ENCODE assay signal across 1 cellular context in the genomic region with DNA sequence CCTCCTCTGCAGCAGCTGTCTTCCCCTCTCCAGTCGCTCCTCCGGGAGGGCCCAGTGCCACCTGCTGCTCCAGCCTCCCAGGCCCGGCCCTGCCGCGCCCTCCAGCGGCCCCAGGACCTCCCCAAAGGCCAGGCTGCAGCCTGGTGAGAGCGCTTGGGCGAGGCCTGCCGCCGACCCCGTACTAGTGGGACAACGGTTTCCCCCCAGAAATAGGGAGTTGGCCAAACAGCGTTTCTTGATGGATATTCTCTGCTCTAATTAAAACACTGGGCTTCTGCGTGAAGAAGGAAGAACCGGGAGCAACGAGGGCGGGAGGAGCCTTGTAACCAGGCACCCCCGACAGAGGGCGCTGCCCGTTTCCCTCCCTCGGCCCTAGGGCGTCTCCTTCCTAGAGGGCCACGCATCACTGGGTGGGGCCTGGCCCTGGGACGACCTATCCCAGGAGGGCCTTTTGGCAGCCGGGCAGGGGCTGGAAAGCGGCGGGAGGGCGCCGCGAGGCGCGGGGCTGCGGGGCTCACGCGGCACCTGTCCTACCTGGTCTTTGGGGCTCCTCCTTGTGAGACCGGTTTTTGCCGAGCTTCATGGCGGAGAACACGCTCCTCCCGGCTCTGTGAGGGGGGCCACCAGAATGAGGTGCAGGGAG.
TF ChIP-seq lines count a peak whose summit lies in the region.

No MANE protein-coding gene starts in this region.

TF ChIP-seq in HepG2, 621 proteins besides CTCF, POLR2A, EP300 and RAD21 (continued from another document):
- TF ChIP-seq, protein P1, sequence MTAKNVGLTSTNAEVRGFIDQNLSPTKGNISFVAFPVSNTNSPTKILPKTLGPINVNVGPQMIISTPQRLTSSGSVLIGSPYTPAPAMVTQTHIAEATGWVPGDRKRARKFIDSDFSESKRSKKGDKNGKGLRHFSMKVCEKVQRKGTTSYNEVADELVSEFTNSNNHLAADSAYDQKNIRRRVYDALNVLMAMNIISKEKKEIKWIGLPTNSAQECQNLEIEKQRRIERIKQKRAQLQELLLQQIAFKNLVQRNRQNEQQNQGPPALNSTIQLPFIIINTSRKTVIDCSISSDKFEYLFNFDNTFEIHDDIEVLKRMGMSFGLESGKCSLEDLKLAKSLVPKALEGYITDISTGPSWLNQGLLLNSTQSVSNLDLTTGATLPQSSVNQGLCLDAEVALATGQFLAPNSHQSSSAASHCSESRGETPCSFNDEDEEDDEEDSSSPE (CRISPR knock-in tag; IDR thresholded peaks at IDR 0.05), result 0 out of 2 replicates have a peak, but pooled peaks have one; percentile 16
- TF ChIP-seq STAG1 (CRISPR knock-in tag; IDR thresholded peaks at IDR 0.05) (peak; percentile 53), MXI1 (IDR thresholded peaks at IDR 0.05; ENCODE audit: borderline replicate concordance, low read depth, low read length) (0 out of 3 replicates have a peak, but pooled peaks have one; percentile 22), DNMT1 (CRISPR knock-in tag; IDR thresholded peaks at IDR 0.05) (no peak), ZNF782 (CRISPR knock-in tag; IDR thresholded peaks at IDR 0.05; ENCODE audit: borderline replicate concordance) (0 out of 2 replicates have a peak, but pooled peaks have one; percentile 60), SP1 (IDR thresholded peaks at IDR 0.05) (no peak), SP1 (CRISPR knock-in tag; IDR thresholded peaks at IDR 0.05) (peak; percentile 70), KDM2A (CRISPR knock-in tag; IDR thresholded peaks at IDR 0.05; ENCODE audit: borderline replicate concordance, low read depth) (peak; percentile 74; the same call in 1 of the 2 replicates), ZFX (CRISPR knock-in tag; IDR thresholded peaks at IDR 0.05; ENCODE audit: low read depth) (peak; percentile 71; the same call in 1 of the 2 replicates), ELF3 (CRISPR knock-in tag; IDR thresholded peaks at IDR 0.05) (peak; percentile 56; the same call in 1 of the 2 replicates), NFIC (IDR thresholded peaks at IDR 0.05; ENCODE audit: low read length) (no peak), SP2 (CRISPR knock-in tag; IDR thresholded peaks at IDR 0.05) (peak; percentile 22; the same call in 1 of the 2 replicates), MZF1 (CRISPR knock-in tag; IDR thresholded peaks at IDR 0.05; ENCODE audit: borderline replicate concordance) (no peak), ZNF850 (CRISPR knock-in tag; conservative IDR thresholded peaks at IDR 0.05) (no peak), ZNF572 (CRISPR knock-in tag; IDR thresholded peaks at IDR 0.05) (0 out of 2 replicates have a peak, but pooled peaks have one; percentile 59), SIX1 (CRISPR knock-in tag; IDR thresholded peaks at IDR 0.05; ENCODE audit: borderline replicate concordance) (0 out of 2 replicates have a peak, but pooled peaks have one; percentile 21), RNF2 (conservative IDR thresholded peaks at IDR 0.05; ENCODE audit: low read depth) (0 out of 2 replicates have a peak, but pooled peaks have one; percentile 51), HES4 (CRISPR knock-in tag; IDR thresholded peaks at IDR 0.05; ENCODE audit: borderline replicate concordance) (no peak), CEBPB (IDR thresholded peaks at IDR 0.05; ENCODE audit: borderline replicate concordance, low read depth, low read length) (no peak), THAP11 (CRISPR knock-in tag; IDR thresholded peaks at IDR 0.05) (0 out of 2 replicates have a peak, but pooled peaks have one; percentile 25), MAZ (IDR thresholded peaks at IDR 0.05; ENCODE audit: borderline replicate concordance, low read depth, low read length) (peak; percentile 31; the same call in 1 of the 2 replicates), MAZ (CRISPR knock-in tag; IDR thresholded peaks at IDR 0.05; ENCODE audit: low read depth) (0 out of 2 replicates have a peak, but pooled peaks have one; percentile 23), ZNF788 (CRISPR knock-in tag; IDR thresholded peaks at IDR 0.05; ENCODE audit: borderline replicate concordance) (0 out of 2 replicates have a peak, but pooled peaks have one; percentile 24), GABPB1 (CRISPR knock-in tag; IDR thresholded peaks at IDR 0.05) (peak; percentile 78; the same call in 1 of the 2 replicates), KLF16 (CRISPR knock-in tag; IDR thresholded peaks at IDR 0.05) (peak in 1 of 2 experiments; percentile 40; a peak in 1 of 4 replicates), NFE2L2 (IDR thresholded peaks at IDR 0.05; ENCODE audit: low read length) (no peak)
- TF ChIP-seq, protein P2, sequence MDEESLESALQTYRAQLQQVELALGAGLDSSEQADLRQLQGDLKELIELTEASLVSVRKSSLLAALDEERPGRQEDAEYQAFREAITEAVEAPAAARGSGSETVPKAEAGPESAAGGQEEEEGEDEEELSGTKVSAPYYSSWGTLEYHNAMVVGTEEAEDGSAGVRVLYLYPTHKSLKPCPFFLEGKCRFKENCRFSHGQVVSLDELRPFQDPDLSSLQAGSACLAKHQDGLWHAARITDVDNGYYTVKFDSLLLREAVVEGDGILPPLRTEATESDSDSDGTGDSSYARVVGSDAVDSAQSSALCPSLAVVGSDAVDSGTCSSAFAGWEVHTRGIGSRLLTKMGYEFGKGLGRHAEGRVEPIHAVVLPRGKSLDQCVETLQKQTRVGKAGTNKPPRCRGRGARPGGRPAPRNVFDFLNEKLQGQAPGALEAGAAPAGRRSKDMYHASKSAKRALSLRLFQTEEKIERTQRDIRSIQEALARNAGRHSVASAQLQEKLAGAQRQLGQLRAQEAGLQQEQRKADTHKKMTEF (CRISPR knock-in tag; IDR thresholded peaks at IDR 0.05), result 0 out of 2 replicates have a peak, but pooled peaks have one; percentile 22
- TF ChIP-seq, protein P3, sequence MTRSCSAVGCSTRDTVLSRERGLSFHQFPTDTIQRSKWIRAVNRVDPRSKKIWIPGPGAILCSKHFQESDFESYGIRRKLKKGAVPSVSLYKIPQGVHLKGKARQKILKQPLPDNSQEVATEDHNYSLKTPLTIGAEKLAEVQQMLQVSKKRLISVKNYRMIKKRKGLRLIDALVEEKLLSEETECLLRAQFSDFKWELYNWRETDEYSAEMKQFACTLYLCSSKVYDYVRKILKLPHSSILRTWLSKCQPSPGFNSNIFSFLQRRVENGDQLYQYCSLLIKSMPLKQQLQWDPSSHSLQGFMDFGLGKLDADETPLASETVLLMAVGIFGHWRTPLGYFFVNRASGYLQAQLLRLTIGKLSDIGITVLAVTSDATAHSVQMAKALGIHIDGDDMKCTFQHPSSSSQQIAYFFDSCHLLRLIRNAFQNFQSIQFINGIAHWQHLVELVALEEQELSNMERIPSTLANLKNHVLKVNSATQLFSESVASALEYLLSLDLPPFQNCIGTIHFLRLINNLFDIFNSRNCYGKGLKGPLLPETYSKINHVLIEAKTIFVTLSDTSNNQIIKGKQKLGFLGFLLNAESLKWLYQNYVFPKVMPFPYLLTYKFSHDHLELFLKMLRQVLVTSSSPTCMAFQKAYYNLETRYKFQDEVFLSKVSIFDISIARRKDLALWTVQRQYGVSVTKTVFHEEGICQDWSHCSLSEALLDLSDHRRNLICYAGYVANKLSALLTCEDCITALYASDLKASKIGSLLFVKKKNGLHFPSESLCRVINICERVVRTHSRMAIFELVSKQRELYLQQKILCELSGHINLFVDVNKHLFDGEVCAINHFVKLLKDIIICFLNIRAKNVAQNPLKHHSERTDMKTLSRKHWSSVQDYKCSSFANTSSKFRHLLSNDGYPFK (CRISPR knock-in tag; IDR thresholded peaks at IDR 0.05; ENCODE audit: borderline replicate concordance), result peak; percentile 19; the same call in 1 of the 2 replicates
- TF ChIP-seq, protein P4, sequence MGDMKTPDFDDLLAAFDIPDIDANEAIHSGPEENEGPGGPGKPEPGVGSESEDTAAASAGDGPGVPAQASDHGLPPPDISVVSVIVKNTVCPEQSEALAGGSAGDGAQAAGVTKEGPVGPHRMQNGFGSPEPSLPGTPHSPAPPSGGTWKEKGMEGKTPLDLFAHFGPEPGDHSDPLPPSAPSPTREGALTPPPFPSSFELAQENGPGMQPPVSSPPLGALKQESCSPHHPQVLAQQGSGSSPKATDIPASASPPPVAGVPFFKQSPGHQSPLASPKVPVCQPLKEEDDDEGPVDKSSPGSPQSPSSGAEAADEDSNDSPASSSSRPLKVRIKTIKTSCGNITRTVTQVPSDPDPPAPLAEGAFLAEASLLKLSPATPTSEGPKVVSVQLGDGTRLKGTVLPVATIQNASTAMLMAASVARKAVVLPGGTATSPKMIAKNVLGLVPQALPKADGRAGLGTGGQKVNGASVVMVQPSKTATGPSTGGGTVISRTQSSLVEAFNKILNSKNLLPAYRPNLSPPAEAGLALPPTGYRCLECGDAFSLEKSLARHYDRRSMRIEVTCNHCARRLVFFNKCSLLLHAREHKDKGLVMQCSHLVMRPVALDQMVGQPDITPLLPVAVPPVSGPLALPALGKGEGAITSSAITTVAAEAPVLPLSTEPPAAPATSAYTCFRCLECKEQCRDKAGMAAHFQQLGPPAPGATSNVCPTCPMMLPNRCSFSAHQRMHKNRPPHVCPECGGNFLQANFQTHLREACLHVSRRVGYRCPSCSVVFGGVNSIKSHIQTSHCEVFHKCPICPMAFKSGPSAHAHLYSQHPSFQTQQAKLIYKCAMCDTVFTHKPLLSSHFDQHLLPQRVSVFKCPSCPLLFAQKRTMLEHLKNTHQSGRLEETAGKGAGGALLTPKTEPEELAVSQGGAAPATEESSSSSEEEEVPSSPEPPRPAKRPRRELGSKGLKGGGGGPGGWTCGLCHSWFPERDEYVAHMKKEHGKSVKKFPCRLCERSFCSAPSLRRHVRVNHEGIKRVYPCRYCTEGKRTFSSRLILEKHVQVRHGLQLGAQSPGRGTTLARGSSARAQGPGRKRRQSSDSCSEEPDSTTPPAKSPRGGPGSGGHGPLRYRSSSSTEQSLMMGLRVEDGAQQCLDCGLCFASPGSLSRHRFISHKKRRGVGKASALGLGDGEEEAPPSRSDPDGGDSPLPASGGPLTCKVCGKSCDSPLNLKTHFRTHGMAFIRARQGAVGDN (CRISPR knock-in tag; IDR thresholded peaks at IDR 0.05), result peak; percentile 54
- TF ChIP-seq, protein P5, sequence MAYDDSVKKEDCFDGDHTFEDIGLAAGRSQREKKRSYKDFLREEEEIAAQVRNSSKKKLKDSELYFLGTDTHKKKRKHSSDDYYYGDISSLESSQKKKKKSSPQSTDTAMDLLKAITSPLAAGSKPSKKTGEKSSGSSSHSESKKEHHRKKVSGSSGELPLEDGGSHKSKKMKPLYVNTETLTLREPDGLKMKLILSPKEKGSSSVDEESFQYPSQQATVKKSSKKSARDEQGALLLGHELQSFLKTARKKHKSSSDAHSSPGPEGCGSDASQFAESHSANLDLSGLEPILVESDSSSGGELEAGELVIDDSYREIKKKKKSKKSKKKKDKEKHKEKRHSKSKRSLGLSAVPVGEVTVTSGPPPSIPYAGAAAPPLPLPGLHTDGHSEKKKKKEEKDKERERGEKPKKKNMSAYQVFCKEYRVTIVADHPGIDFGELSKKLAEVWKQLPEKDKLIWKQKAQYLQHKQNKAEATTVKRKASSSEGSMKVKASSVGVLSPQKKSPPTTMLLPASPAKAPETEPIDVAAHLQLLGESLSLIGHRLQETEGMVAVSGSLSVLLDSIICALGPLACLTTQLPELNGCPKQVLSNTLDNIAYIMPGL (CRISPR knock-in tag; IDR thresholded peaks at IDR 0.05; ENCODE audit: borderline replicate concordance in 1 of 2, low read depth in 1 of 2), result peak; percentile 66 to 72
- TF ChIP-seq, protein P6, sequence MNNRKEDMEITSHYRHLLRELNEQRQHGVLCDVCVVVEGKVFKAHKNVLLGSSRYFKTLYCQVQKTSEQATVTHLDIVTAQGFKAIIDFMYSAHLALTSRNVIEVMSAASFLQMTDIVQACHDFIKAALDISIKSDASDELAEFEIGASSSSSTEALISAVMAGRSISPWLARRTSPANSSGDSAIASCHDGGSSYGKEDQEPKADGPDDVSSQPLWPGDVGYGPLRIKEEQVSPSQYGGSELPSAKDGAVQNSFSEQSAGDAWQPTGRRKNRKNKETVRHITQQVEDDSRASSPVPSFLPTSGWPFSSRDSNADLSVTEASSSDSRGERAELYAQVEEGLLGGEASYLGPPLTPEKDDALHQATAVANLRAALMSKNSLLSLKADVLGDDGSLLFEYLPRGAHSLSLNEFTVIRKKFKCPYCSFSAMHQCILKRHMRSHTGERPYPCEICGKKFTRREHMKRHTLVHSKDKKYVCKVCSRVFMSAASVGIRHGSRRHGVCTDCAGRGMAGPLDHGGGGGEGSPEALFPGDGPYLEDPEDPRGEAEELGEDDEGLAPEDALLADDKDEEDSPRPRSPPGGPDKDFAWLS (CRISPR knock-in tag; IDR thresholded peaks at IDR 0.05; ENCODE audit: borderline replicate concordance), result no peak
